12 cellular contexts compared by ENCODE assay signal in genomic region chr19:2603320-2603719, GRCh38.
DNase-seq lines count a peak whose midpoint lies in the region; TF ChIP-seq lines count a peak whose summit lies in the region.
"Had no signal": no experiment of that assay in that cellular context is flagged by ENCODE, and none has a peak within 500 bp of the region (broad histone marks: within the 10 kb centered on the region; RNA-seq: fewer than 3 reads in every experiment).

No MANE protein-coding gene starts in this region.

- peaks cover 25% of the 10 kb centered on the region for H3K4me1 Mint-ChIP-seq in neural progenitor cell

- H3K36me3 Mint-ChIP-seq in neural progenitor cell, result no peaks in the 10 kb centered on the region
- H3K36me3 Mint-ChIP-seq: activated naive CD8-positive, alpha-beta T cell had no signal

- H3F3A ChIP-seq in neural progenitor cell (ENCODE audit: low read depth), result peaks cover 36% of the 10 kb centered on the region

- DNase-seq in AG08396 (ENCODE audit: low spot score), result peak; percentile 62
- DNase-seq in SK-N-MC (ENCODE audit: low read depth, low spot score), result no peak
- DNase-seq in fibroblast of pulmonary artery (ENCODE audit: low read depth), result peak; percentile 51
- DNase-seq in neural progenitor cell (ENCODE audit: low spot score), result peak; percentile 58
- DNase-seq in NCI-H1436 treated with DMSO at 0.1 percent for 48 hours (lab: John Stamatoyannopoulos, UW), result no peak
- no peak for DNase-seq in foreskin melanocyte
- DNase-seq in KG1 (lab: John Stamatoyannopoulos, UW), result no peak
- DNase-seq in iPS-NIHi7 (ENCODE audit: extremely low spot score), result no peak
- DNase-seq: stimulated activated naive CD4-positive, alpha-beta T cell treated with Interleukin-2 at 50 U/mL for 16 hours; SW 1271 had no signal

- H3K36me3 ChIP-seq in SK-N-MC (ENCODE audit: insufficient read depth, low read length) (no peaks in the 10 kb centered on the region), neural progenitor cell (no peaks in the 10 kb centered on the region)

- no peak overlapping the region for H2AFZ ChIP-seq in neural progenitor cell (replicated peaks)

- peaks cover 3% of the 10 kb centered on the region for H3K9me3 Mint-ChIP-seq in neural progenitor cell

- no peaks in the 10 kb centered on the region for H4K20me1 ChIP-seq in neural progenitor cell (ENCODE audit: low read depth)

- no peaks in the 10 kb centered on the region for H3K4me1 ChIP-seq in neural progenitor cell

- H3K4me2 ChIP-seq in neural progenitor cell, result peak overlapping the region; percentile 69

- H3K9me3 ChIP-seq in SK-N-MC (ENCODE audit: low read depth, low read length), result no peaks in the 10 kb centered on the region
- H3K9me3 ChIP-seq in neural progenitor cell (ENCODE audit: low read depth), result no peaks in the 10 kb centered on the region

- H3K4me3 ChIP-seq in SK-N-MC (peak overlapping the region; percentile 54; the same call in 1 of the 2 replicates), fibroblast of pulmonary artery (replicated peaks; ENCODE audit: low read depth, low read length) (peak overlapping the region; percentile 12), neural progenitor cell (peak overlapping the region; percentile 30)

- TF ChIP-seq CTCF in fibroblast of pulmonary artery (IDR thresholded peaks at IDR 0.05; ENCODE audit: low read length, missing control alignments) (no peak), neural progenitor cell (IDR thresholded peaks at IDR 0.05) (no peak)

- peaks cover 49% of the 10 kb centered on the region for H3K27me3 ChIP-seq in neural progenitor cell

- no peak overlapping the region for H3K27ac ChIP-seq in SK-N-MC
- H3K27ac ChIP-seq in neural progenitor cell, result no peak overlapping the region

- H3K4me3 Mint-ChIP-seq in neural progenitor cell, result peak overlapping the region; percentile 48
- H3K4me3 Mint-ChIP-seq: activated naive CD8-positive, alpha-beta T cell; naive thymus-derived CD4-positive, alpha-beta T cell had no signal

- H3K79me2 ChIP-seq in neural progenitor cell (ENCODE audit: low read depth), result no peaks in the 10 kb centered on the region

- peaks cover 18% of the 10 kb centered on the region for H3K27me3 Mint-ChIP-seq in neural progenitor cell (ENCODE audit: insufficient read depth, low read depth)
- H3K27me3 Mint-ChIP-seq: activated naive CD8-positive, alpha-beta T cell had no signal

- H3K9ac ChIP-seq in SK-N-MC (ENCODE audit: insufficient read length) (no peak overlapping the region), neural progenitor cell (no peak overlapping the region)

- no peak overlapping the region for H3K27ac Mint-ChIP-seq in neural progenitor cell
- H3K27ac Mint-ChIP-seq: activated naive CD8-positive, alpha-beta T cell had no signal

Comparison
In these comparisons a context has a peak if more than half of its experiments do, and no peak if none do; other contexts are left out.
1. DNase-seq: peak in AG08396 (single experiment), fibroblast of pulmonary artery (single experiment) and neural progenitor cell (single experiment); none in SK-N-MC (single experiment), NCI-H1436 treated with DMSO at 0.1 percent for 48 hours (single experiment), foreskin melanocyte (single experiment), KG1 (single experiment) and iPS-NIHi7 (single experiment).
2. Peak in every context shown above with its lines, with median percentiles within 50 percentile points of each other: H3K4me3 ChIP-seq.